In the genomic region with DNA sequence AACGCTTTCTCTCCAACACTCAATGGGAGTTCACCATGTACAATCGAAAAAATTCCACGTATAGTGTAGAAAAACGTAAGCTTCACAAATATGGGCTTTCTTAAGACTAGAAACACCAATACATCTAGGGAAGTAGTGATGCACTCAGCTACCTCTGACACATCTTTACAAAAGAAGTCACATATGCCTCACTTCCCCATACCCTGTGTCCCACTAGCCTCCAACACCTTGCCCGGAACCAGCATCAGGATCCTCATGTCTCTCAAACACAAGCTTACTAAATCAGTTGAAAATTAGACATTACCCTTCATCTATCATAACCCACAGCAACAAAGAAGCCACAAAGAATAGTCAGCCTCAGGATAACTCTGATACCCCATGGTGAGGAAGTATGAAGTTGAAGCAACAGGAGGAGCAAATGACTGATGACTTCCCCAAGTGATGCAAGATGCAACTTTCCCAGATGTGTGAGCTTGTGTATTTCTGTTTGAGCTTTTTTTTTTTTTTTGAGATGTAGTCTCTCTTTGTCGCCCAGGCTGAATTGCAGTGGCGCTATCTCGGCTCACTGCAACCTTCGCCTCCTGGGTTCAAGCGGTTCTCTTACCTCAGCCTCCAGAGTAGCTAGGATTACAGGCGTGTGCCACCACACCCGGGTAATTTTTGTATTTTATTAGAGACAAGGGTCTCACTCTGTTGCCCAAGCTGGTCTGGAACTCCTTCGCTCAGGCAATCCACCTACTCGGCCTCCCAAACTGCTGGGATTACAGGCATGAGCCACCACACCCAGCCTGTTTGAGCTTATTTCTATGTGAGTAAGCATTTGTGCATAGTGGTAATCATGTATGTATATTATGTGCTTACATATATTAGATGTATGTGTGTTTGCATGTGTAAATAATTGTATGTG, we compare ENCODE assay signal across 12 cellular contexts. TPM values are rescaled to one million over a fixed set of nuclear protein-coding genes. Genes with fewer than 3 reads are reported as not detected.
A peak's percentile ranks its signal among the peaks of the same experiment; 100 is the strongest.
DNase-seq lines count a peak whose midpoint lies in the region; ATAC-seq, FAIRE-seq and TF ChIP-seq lines count a peak whose summit lies in the region.
"Had no signal": no experiment of that assay in that cellular context is flagged by ENCODE, and none has a peak within 500 bp of the region (broad histone marks: within the 10 kb centered on the region; RNA-seq: fewer than 3 reads in every experiment).

No MANE protein-coding gene starts in this region.

- H3K4me3 Mint-ChIP-seq in Caco-2 (ENCODE audit: unreplicated experiment), result no peak overlapping the region
- H3K4me3 Mint-ChIP-seq in astrocyte (ENCODE audit: unreplicated experiment), result no peak overlapping the region
- no peak overlapping the region for H3K4me3 Mint-ChIP-seq in natural killer cell

- CTCF ChIA-PET in Caco-2 (lab: Charles Lee), result interaction anchor here (0.7 to 1.3 kb wide), 2 partner anchors 114 to 233 kb away, joined by 4 read pairs; no protein-coding TSS in a partner anchor

- TF ChIP-seq CTCF in Caco-2 (IDR thresholded peaks at IDR 0.05; ENCODE audit: insufficient read depth in 1 of 2, low read depth in 1 of 2, low read length in 1 of 2, severe bottlenecking in 1 of 2, unreplicated experiment in 1 of 2) (no peak), HL-60 (IDR thresholded peaks at IDR 0.05; ENCODE audit: insufficient read depth, low read length) (no peak), astrocyte (IDR thresholded peaks at IDR 0.05; ENCODE audit: insufficient read depth, low read depth, low read length) (no peak), natural killer cell (IDR thresholded peaks at IDR 0.05) (no peak)

- no peak overlapping the region for H3K4me2 ChIP-seq in astrocyte (ENCODE audit: low read length)

- H3K9me3 Mint-ChIP-seq in Caco-2 (ENCODE audit: unreplicated experiment), result no peaks in the 10 kb centered on the region
- peaks cover 2% of the 10 kb centered on the region for H3K9me3 Mint-ChIP-seq in astrocyte (ENCODE audit: unreplicated experiment)
- no peaks in the 10 kb centered on the region for H3K9me3 Mint-ChIP-seq in natural killer cell

- FAIRE-seq in astrocyte (lab: Jason Lieb, UNC), result no peak
- FAIRE-seq: RCC 7860 had no signal

- H3K27me3 ChIP-seq in Caco-2 (replicated peaks; ENCODE audit: control insufficient read depth, insufficient read depth, low read length) (no peaks in the 10 kb centered on the region), HL-60 (ENCODE audit: insufficient read depth, poor library complexity, severe bottlenecking) (no peaks in the 10 kb centered on the region), astrocyte (ENCODE audit: insufficient read depth, low read length) (no peaks in the 10 kb centered on the region)
- H3K27me3 ChIP-seq: adrenal gland, transverse colon had no signal

- H3K36me3 Mint-ChIP-seq in Caco-2 (ENCODE audit: insufficient read depth, unreplicated experiment) (peaks cover 20% of the 10 kb centered on the region), astrocyte (ENCODE audit: low read depth, unreplicated experiment) (peaks cover 2% of the 10 kb centered on the region), natural killer cell (no peaks in the 10 kb centered on the region)

- H3K27ac ChIP-seq in HL-60 (replicated peaks) (0 out of 2 replicates have a peak overlapping the region, but pooled peaks have one; percentile 8), astrocyte (ENCODE audit: low read depth, low read length) (no peak overlapping the region)
- H3K27ac ChIP-seq: adrenal gland, transverse colon had no signal

- H3K9me3 ChIP-seq in Caco-2 (no peaks in the 10 kb centered on the region), astrocyte (ENCODE audit: insufficient read depth, low read depth, low read length) (no peaks in the 10 kb centered on the region)
- H3K9me3 ChIP-seq: adrenal gland, transverse colon had no signal

- H3K36me3 ChIP-seq in Caco-2 (ENCODE audit: control insufficient read depth, insufficient read depth, low read length) (no peaks in the 10 kb centered on the region), astrocyte (ENCODE audit: insufficient read depth, low read length) (no peaks in the 10 kb centered on the region)
- H3K36me3 ChIP-seq: adrenal gland, transverse colon had no signal

- H3K4me1 Mint-ChIP-seq in Caco-2 (ENCODE audit: low read depth, unreplicated experiment) (peaks cover 10% of the 10 kb centered on the region), astrocyte (ENCODE audit: low read depth, unreplicated experiment) (peaks cover 6% of the 10 kb centered on the region), natural killer cell (no peaks in the 10 kb centered on the region)

- H4K20me1 ChIP-seq in astrocyte (ENCODE audit: insufficient read depth, low read length), result no peaks in the 10 kb centered on the region

- no peak overlapping the region for H3K9ac ChIP-seq in astrocyte (ENCODE audit: low read length)

- intact Hi-C loops in Caco-2 (cut with micrococcal nuclease; ENCODE audit: unreplicated experiment), result no loop called here
- intact Hi-C loops in natural killer cell (cut with micrococcal nuclease), result no loop called here

- H3K4me3 ChIP-seq in Caco-2 (ENCODE audit: low read depth, low read length), result no peak overlapping the region
- H3K4me3 ChIP-seq in HL-60 (replicated peaks; ENCODE audit: insufficient read depth, low read length), result no peak overlapping the region
- H3K4me3 ChIP-seq in astrocyte (ENCODE audit: insufficient read depth, low read depth, low read length), result no peak overlapping the region
- H3K4me3 ChIP-seq: adrenal gland, transverse colon had no signal

- TSS peak; percentile 10 for BruUV-seq in Caco-2 (replicated peaks; lab: Mats Ljungman, UMichigan)

- no peaks in the 10 kb centered on the region for H3K27me3 Mint-ChIP-seq in Caco-2 (ENCODE audit: insufficient read depth, unreplicated experiment)
- H3K27me3 Mint-ChIP-seq in astrocyte (ENCODE audit: low read depth, unreplicated experiment), result no peaks in the 10 kb centered on the region
- H3K27me3 Mint-ChIP-seq in natural killer cell (ENCODE audit: low read depth in 2 of 2), result peaks cover 0 to 12% of the 10 kb centered on the region in 2 donors

- ATAC-seq in natural killer cell, result peak; percentile 7 to 63 (median 43)
- no peak for ATAC-seq in esophagus mucosa
- no peak for ATAC-seq in HG02642 (IDR thresholded peaks at IDR 0.05; ENCODE audit: poor library complexity, unreplicated experiment)
- no peak for ATAC-seq in GM18907 (IDR thresholded peaks at IDR 0.05; ENCODE audit: unreplicated experiment)

- no peak overlapping the region for H2AFZ ChIP-seq in astrocyte (ENCODE audit: low read depth, low read length)

- no peaks in the 10 kb centered on the region for H3K79me2 ChIP-seq in astrocyte (ENCODE audit: insufficient read depth, low read length)

- H3K4me1 ChIP-seq in Caco-2 (peaks cover 7% of the 10 kb centered on the region; the same call in 1 of the 2 replicates), astrocyte (ENCODE audit: insufficient read depth, low read length) (no peaks in the 10 kb centered on the region)

- POLR2A ChIA-PET in Caco-2 (lab: Charles Lee), result interaction anchor here (1.0 kb wide), 1 partner anchor 8 kb away, joined by 5 read pairs; no protein-coding TSS in a partner anchor

- H3K27ac Mint-ChIP-seq in Caco-2 (ENCODE audit: unreplicated experiment), result no peak overlapping the region
- no peak overlapping the region for H3K27ac Mint-ChIP-seq in astrocyte (ENCODE audit: unreplicated experiment)
- H3K27ac Mint-ChIP-seq in natural killer cell, result peak overlapping the region in 1 of 2 donors; percentile 23

- DNase-seq in Caco-2 (no peak), HL-60 (ENCODE audit: low read depth in 1 of 2, low spot score in 1 of 2) (peak; percentile 85 to 91), astrocyte (ENCODE audit: low read depth) (peak; percentile 41), natural killer cell (no peak)
- DNase-seq: NCI-H1930, posterior cingulate gyrus, transverse colon had no signal

RNA-seq across cellular contexts. Expression of a gene that starts 8.5 kb away (rescaled TPM):
- total RNA-seq in Caco-2 (2022) (54.3 and 58.0 TPM in 2 replicates), astrocyte (147 and 156 TPM in 2 replicates), natural killer cell (10 to 100 TPM; 23.8 to 42.5 (median 38.7) TPM), esophagus mucosa (13.2 TPM)

RNA-seq across cellular contexts. Expression of a gene that starts 40.7 kb away (rescaled TPM):
- total RNA-seq in Caco-2 (2022), result 103 and 110 TPM in 2 replicates
- 43.6 and 43.8 TPM in 2 replicates for total RNA-seq in astrocyte
- total RNA-seq in natural killer cell, result 10 to 100 TPM; 28.1 to 37.0 (median 34.0) TPM
- 26.3 TPM for total RNA-seq in esophagus mucosa

Comparison
In these comparisons a context has a peak if more than half of its experiments do, and no peak if none do; other contexts are left out.
1. DNase-seq: peak in HL-60 (2 of 2) and astrocyte (single experiment); none in Caco-2 (0 of 2) and natural killer cell (single experiment).
2. ATAC-seq: peak in natural killer cell (3 of 3); none in esophagus mucosa (single experiment), HG02642 (single experiment) and GM18907 (single experiment).